Comparison of ENCODE assay signal across 13 cellular contexts in genomic region chr17:21296097-21297025, GRCh38. TPM values are rescaled to one million over a fixed set of nuclear protein-coding genes. Genes with fewer than 3 reads are reported as not detected.
DNase-seq lines count a peak whose midpoint lies in the region; ATAC-seq and TF ChIP-seq lines count a peak whose summit lies in the region.
"Had no signal": no experiment of that assay in that cellular context is flagged by ENCODE, and none has a peak within 500 bp of the region (broad histone marks: within the 10 kb centered on the region; RNA-seq: fewer than 3 reads in every experiment).

No MANE protein-coding gene starts in this region.

- no peaks in the 10 kb centered on the region for H3K9me3 ChIP-seq in HEK293 (ENCODE audit: control insufficient read depth, insufficient read depth, low read depth, low read length)
- no peaks in the 10 kb centered on the region for H3K9me3 ChIP-seq in heart right ventricle
- no peaks in the 10 kb centered on the region for H3K9me3 ChIP-seq in skeletal muscle satellite cell (replicated peaks; ENCODE audit: low read length)
- no peaks in the 10 kb centered on the region for H3K9me3 ChIP-seq in vagina

- ATAC-seq in heart right ventricle = peak; percentile 3 to 57 (median 21)
- ATAC-seq: activated CD4-positive, alpha-beta T cell treated with anti-CD3 and anti-CD28 coated beads for 36 hours had no signal

- TF ChIP-seq POLR2A in vagina (IDR thresholded peaks at IDR 0.05) = no peak

- WGBS in heart right ventricle, 2 donors = 65 to 67% methylated on average over 22 of the region's 22 CpGs

- peaks cover 10 to 71% of the 10 kb centered on the region in 2 experiments; a peak in 2 of 3 replicates for H3K36me3 ChIP-seq in HEK293 (ENCODE audit: control insufficient read depth in 2 of 2, insufficient read depth in 1 of 2, low read length in 2 of 2)
- peaks cover 0 to 66% (median 19%) of the 10 kb centered on the region in 9 donors for H3K36me3 ChIP-seq in heart right ventricle
- peaks cover 56% of the 10 kb centered on the region for H3K36me3 ChIP-seq in skeletal muscle satellite cell (ENCODE audit: insufficient read depth, low read length)
- peaks cover 0 to 24% of the 10 kb centered on the region in 2 donors for H3K36me3 ChIP-seq in vagina

- H3K27ac ChIP-seq in HEK293 (ENCODE audit: extremely low read depth, low read depth, low read length) (no peak overlapping the region), heart right ventricle (peak overlapping the region in 7 of 10 donors; percentile 8 to 72 (median 56)), vagina (no peak overlapping the region)
- H3K27ac ChIP-seq: foreskin keratinocyte, parathyroid adenoma, SJSA1 had no signal

- CTCF ChIA-PET in HEK293 (lab: Yijun Ruan, JAX) = no interaction called here

- H3K27me3 ChIP-seq in heart right ventricle = no peaks in the 10 kb centered on the region
- no peaks in the 10 kb centered on the region for H3K27me3 ChIP-seq in skeletal muscle satellite cell (ENCODE audit: control insufficient read depth, insufficient read depth, low read length)
- no peaks in the 10 kb centered on the region for H3K27me3 ChIP-seq in vagina
- H3K27me3 ChIP-seq: foreskin keratinocyte, SJSA1 had no signal

- intact Hi-C loops in heart right ventricle (cut with DNase I) (no loop called here), vagina (cut with DNase I) (no loop called here)

- DNase-seq in RPMI8226 (peak; percentile 97), heart right ventricle (peak in 1 of 2 donors; percentile 73), NCI-H345 (lab: John Stamatoyannopoulos, UW) (no peak), putamen (ENCODE audit: low spot score) (no peak), vagina (ENCODE audit: extremely low spot score in 2 of 2) (no peak)
- no peak for DNase-seq in stimulated activated naive CD4-positive, alpha-beta T cell treated with Interleukin-2 at 50 U/mL for 16 hours (lab: John Stamatoyannopoulos, UW)
- DNase-seq: activated CD4-positive, alpha-beta T cell treated with anti-CD3 and anti-CD28 coated beads for 36 hours; activated gamma-delta T cell treated with Interleukin-2 at 50 U/mL for 16 hours had no signal

- H3K4me3 ChIP-seq in HEK293 (ENCODE audit: low read depth, low read length) (no peak overlapping the region), heart right ventricle (no peak overlapping the region), skeletal muscle satellite cell (ENCODE audit: low read length) (peak overlapping the region; percentile 24), vagina (no peak overlapping the region)
- H3K4me3 ChIP-seq: SJSA1 had no signal

- H3K4me2 ChIP-seq in skeletal muscle satellite cell (ENCODE audit: low read length) = peak overlapping the region; percentile 50

- peak overlapping the region; percentile 46 for H3K9ac ChIP-seq in skeletal muscle satellite cell (ENCODE audit: low read depth, low read length)
- H3K9ac ChIP-seq: parathyroid adenoma had no signal

- TF ChIP-seq CTCF in HEK293 (tag by site-specific recombination; IDR thresholded peaks at IDR 0.05) (no peak), heart right ventricle (IDR thresholded peaks at IDR 0.05) (no peak), vagina (IDR thresholded peaks at IDR 0.05) (no peak)

- no peaks in the 10 kb centered on the region for H3K4me1 ChIP-seq in HEK293 (ENCODE audit: control insufficient read depth, insufficient read depth, low read length)
- H3K4me1 ChIP-seq in heart right ventricle = peaks cover 17 to 53% (median 30%) of the 10 kb centered on the region in 9 donors
- H3K4me1 ChIP-seq in skeletal muscle satellite cell (ENCODE audit: control insufficient read depth, insufficient read depth, low read length) = peaks cover 16% of the 10 kb centered on the region
- no peaks in the 10 kb centered on the region for H3K4me1 ChIP-seq in vagina
- H3K4me1 ChIP-seq: foreskin keratinocyte, parathyroid adenoma, SJSA1 had no signal

- POLR2A ChIA-PET in HEK293 (lab: Yijun Ruan, JAX) = interaction anchor here (1.7 kb wide), 1 partner anchor 10 kb away, joined by 4 read pairs; no protein-coding TSS in a partner anchor

TF ChIP-seq in HEK293, 187 proteins besides CTCF, POLR2A, EP300 and RAD21:
- TF ChIP-seq ZSCAN5A (tag by site-specific recombination; IDR thresholded peaks at IDR 0.05) (no peak), ZNF354C (tag by site-specific recombination; IDR thresholded peaks at IDR 0.05; ENCODE audit: borderline replicate concordance, low read depth) (no peak), ZNF768 (tag by site-specific recombination; IDR thresholded peaks at IDR 0.05) (peak; percentile 96), KLF7 (tag by site-specific recombination; IDR thresholded peaks at IDR 0.05; ENCODE audit: borderline replicate concordance) (no peak), ZNF16 (tag by site-specific recombination; IDR thresholded peaks at IDR 0.05; ENCODE audit: low read depth) (no peak), TCF7L2 (IDR thresholded peaks at IDR 0.05; ENCODE audit: borderline replicate concordance, low read depth, low read length) (no peak), OVOL3 (tag by site-specific recombination; IDR thresholded peaks at IDR 0.05) (no peak), ZNF202 (tag by site-specific recombination; IDR thresholded peaks at IDR 0.05; ENCODE audit: borderline replicate concordance) (no peak), OSR2 (tag by site-specific recombination; IDR thresholded peaks at IDR 0.05) (peak; percentile 66)

RNA-seq across cellular contexts. Expression of gene MAP2K3, which starts 11.8 kb away (rescaled TPM):
- total RNA-seq in heart right ventricle (10 to 100 TPM; 28.9 to 71.6 (median 60.4) TPM), vagina (21.6 TPM)
- polyA plus RNA-seq in heart right ventricle = 100 to 1,000 TPM in 1 of 2 donors, 10 to 100 TPM in 1; 32.1 to 103 TPM
- 27.9 and 29.3 TPM in 2 replicates for total RNA-seq in skeletal muscle satellite cell (2012; rRNA removed)

RNA-seq across cellular contexts. Expression of gene NATD1, which starts 43.2 kb away (rescaled TPM):
- total RNA-seq in heart right ventricle (10 to 100 TPM; 11.9 to 23.1 (median 19.6) TPM), vagina (4.2 TPM)
- 1 to 10 TPM; 3.1 to 4.0 TPM for polyA plus RNA-seq in heart right ventricle
- total RNA-seq in skeletal muscle satellite cell (2012; rRNA removed) = 1.3 and 1.5 TPM in 2 replicates

Comparison
In these comparisons a context has a peak if more than half of its experiments do, and no peak if none do; other contexts are left out.
1. H3K27ac ChIP-seq: peak in heart right ventricle (7 of 10); none in HEK293 (single experiment) and vagina (single experiment).